1 cellular context compared by ENCODE assay signal in genomic region chr5:177452688-177453638, GRCh38.
TF ChIP-seq lines count a peak whose summit lies in the region.

No MANE protein-coding gene starts in this region.

TF ChIP-seq in A549, 52 proteins besides CTCF, POLR2A, EP300 and RAD21:
- TF ChIP-seq ZFP36 (IDR thresholded peaks at IDR 0.05; ENCODE audit: borderline replicate concordance, partially characterized antibody) (peak; percentile 77), GATA3 (IDR thresholded peaks at IDR 0.05; ENCODE audit: borderline replicate concordance) (no peak), KDM1A (IDR thresholded peaks at IDR 0.05; ENCODE audit: low read depth) (peak; percentile 52; the same call in 1 of the 2 replicates)
